1 cellular context compared by ENCODE assay signal in the genomic region with DNA sequence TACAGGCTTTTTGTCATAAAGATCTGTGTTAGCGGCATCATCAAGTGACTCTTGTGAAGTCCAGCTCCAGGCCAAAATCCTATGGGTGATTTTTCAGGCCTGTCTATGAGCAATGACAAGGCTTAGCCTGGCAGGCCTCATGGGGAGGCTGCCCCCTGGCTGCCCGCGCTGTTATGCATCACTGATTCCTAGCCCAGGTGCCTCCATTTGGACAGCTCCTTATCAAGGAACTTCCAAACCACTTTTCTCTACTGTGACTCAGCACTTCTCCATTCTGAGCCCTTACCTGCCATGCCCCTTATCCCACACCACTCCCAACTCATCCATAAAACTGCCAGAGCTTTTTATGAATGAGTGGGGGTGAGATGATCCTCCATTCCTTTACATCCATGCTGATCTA.
TF ChIP-seq lines count a peak whose summit lies in the region.

No MANE protein-coding gene starts in this region.

TF ChIP-seq in HepG2, 621 proteins besides CTCF, POLR2A, EP300 and RAD21 (continued from another document and continues in another):
- no peak for TF ChIP-seq ZBTB4 (CRISPR knock-in tag; IDR thresholded peaks at IDR 0.05; ENCODE audit: borderline replicate concordance)
- TF ChIP-seq BHLHE40 (IDR thresholded peaks at IDR 0.05; ENCODE audit: low read length): no peak
- TF ChIP-seq ZNF782 (CRISPR knock-in tag; IDR thresholded peaks at IDR 0.05; ENCODE audit: borderline replicate concordance): no peak
- TF ChIP-seq ZNF296 (CRISPR knock-in tag; conservative IDR thresholded peaks at IDR 0.05): no peak
- TF ChIP-seq ZC3H4 (CRISPR knock-in tag; IDR thresholded peaks at IDR 0.05; ENCODE audit: borderline replicate concordance): no peak
- TF ChIP-seq REL (CRISPR knock-in tag; conservative IDR thresholded peaks at IDR 0.05): no peak
- no peak for TF ChIP-seq ZNF136 (CRISPR knock-in tag; IDR thresholded peaks at IDR 0.05; ENCODE audit: low read depth)
- TF ChIP-seq NFE2 (CRISPR knock-in tag; IDR thresholded peaks at IDR 0.05): peak; percentile 44; the same call in 1 of the 2 replicates
- no peak for TF ChIP-seq CBX1 (IDR thresholded peaks at IDR 0.05; ENCODE audit: low read depth)
- no peak for TF ChIP-seq ZBTB38 (CRISPR knock-in tag; IDR thresholded peaks at IDR 0.05)
- TF ChIP-seq DZIP1 (CRISPR knock-in tag; IDR thresholded peaks at IDR 0.05): no peak
- TF ChIP-seq, protein P1, sequence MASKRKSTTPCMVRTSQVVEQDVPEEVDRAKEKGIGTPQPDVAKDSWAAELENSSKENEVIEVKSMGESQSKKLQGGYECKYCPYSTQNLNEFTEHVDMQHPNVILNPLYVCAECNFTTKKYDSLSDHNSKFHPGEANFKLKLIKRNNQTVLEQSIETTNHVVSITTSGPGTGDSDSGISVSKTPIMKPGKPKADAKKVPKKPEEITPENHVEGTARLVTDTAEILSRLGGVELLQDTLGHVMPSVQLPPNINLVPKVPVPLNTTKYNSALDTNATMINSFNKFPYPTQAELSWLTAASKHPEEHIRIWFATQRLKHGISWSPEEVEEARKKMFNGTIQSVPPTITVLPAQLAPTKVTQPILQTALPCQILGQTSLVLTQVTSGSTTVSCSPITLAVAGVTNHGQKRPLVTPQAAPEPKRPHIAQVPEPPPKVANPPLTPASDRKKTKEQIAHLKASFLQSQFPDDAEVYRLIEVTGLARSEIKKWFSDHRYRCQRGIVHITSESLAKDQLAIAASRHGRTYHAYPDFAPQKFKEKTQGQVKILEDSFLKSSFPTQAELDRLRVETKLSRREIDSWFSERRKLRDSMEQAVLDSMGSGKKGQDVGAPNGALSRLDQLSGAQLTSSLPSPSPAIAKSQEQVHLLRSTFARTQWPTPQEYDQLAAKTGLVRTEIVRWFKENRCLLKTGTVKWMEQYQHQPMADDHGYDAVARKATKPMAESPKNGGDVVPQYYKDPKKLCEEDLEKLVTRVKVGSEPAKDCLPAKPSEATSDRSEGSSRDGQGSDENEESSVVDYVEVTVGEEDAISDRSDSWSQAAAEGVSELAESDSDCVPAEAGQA (IDR thresholded peaks at IDR 0.05; ENCODE audit: low read depth): no peak
- TF ChIP-seq, protein P1 (CRISPR knock-in tag; IDR thresholded peaks at IDR 0.05; ENCODE audit: borderline replicate concordance): no peak
- no peak for TF ChIP-seq CENPT (CRISPR knock-in tag; IDR thresholded peaks at IDR 0.05; ENCODE audit: low read depth)
- TF ChIP-seq ARHGAP35 (CRISPR knock-in tag; IDR thresholded peaks at IDR 0.05; ENCODE audit: borderline replicate concordance): no peak
- TF ChIP-seq NONO (IDR thresholded peaks at IDR 0.05): no peak
- no peak for TF ChIP-seq NONO (CRISPR knock-in tag; conservative IDR thresholded peaks at IDR 0.05)
- TF ChIP-seq ZBTB43 (CRISPR knock-in tag; conservative IDR thresholded peaks at IDR 0.05): no peak
- TF ChIP-seq REXO4 (CRISPR knock-in tag; IDR thresholded peaks at IDR 0.05; ENCODE audit: borderline replicate concordance): no peak
- TF ChIP-seq SMC3 (IDR thresholded peaks at IDR 0.05; ENCODE audit: low read length): peak; percentile 61
- TF ChIP-seq HOXA9 (CRISPR knock-in tag; IDR thresholded peaks at IDR 0.05; ENCODE audit: borderline replicate concordance): no peak
- no peak for TF ChIP-seq ZNF124 (CRISPR knock-in tag; IDR thresholded peaks at IDR 0.05)
- TF ChIP-seq KLF13 (CRISPR knock-in tag; IDR thresholded peaks at IDR 0.05): no peak
- TF ChIP-seq, protein P2, sequence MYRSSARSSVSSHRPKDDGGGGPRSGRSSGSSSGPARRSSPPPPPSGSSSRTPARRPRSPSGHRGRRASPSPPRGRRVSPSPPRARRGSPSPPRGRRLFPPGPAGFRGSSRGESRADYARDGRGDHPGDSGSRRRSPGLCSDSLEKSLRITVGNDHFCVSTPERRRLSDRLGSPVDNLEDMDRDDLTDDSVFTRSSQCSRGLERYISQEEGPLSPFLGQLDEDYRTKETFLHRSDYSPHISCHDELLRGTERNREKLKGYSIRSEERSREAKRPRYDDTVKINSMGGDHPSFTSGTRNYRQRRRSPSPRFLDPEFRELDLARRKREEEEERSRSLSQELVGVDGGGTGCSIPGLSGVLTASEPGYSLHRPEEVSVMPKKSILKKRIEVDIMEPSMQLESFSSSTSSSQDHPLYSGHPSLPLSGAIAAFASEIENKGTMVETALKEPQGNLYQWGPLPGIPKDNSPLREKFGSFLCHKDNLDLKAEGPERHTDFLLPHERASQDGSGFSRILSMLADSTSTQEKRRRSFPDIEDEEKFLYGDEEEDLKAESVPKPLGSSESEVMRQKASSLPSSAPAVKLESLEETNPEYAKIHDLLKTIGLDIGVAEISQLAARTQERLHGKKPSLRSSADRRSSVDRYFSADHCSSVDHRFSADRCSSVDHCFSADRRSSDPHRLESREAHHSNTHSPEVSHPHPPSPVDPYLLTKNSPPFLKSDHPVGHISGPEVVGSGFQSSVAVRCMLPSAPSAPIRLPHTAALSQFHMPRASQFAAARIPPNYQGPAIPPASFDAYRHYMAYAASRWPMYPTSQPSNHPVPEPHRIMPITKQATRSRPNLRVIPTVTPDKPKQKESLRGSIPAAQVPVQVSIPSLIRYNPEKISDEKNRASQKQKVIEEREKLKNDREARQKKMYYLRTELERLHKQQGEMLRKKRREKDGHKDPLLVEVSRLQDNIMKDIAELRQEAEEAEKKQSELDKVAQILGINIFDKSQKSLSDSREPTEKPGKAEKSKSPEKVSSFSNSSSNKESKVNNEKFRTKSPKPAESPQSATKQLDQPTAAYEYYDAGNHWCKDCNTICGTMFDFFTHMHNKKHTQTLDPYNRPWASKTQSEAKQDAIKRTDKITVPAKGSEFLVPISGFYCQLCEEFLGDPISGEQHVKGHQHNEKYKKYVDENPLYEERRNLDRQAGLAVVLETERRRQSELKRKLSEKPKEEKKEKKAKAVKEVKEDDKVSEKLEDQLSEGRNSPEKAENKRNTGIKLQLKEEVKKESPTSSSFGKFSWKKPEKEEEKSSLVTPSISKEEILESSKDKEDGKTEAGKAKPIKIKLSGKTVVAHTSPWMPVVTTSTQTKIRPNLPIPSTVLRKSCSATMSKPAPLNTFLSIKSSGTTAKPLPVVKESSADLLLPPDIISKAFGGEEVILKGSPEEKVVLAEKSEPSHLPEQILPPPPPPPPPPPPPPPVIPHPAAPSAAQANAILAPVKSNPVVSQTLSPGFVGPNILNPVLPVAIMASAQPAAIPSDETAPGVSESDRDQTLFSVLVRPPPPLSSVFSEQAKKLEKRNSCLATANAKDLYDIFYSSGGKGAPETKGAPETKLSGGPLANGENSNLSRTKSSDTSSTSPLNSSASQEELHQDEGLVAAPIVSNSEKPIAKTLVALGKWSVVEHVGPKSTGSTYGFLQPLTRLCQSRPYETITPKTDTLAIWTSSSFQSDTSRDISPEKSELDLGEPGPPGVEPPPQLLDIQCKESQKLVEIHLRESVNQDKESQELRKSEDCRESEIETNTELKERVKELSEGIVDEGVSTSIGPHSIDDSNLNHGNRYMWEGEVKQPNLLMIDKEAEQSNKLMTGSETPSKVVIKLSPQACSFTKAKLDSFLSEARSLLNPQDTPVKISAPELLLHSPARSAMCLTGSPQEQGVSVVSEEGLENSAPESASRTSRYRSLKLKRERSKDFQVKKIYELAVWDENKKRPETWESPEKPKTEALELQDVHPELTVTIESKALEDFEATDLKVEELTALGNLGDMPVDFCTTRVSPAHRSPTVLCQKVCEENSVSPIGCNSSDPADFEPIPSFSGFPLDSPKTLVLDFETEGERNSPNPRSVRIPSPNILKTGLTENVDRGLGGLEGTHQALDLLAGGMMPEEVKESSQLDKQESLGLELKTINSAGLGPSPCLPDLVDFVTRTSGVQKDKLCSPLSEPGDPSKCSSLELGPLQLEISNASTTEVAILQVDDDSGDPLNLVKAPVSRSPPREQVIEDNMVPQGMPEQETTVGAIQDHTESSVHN (CRISPR knock-in tag; IDR thresholded peaks at IDR 0.05): no peak
- no peak for TF ChIP-seq GFI1 (CRISPR knock-in tag; IDR thresholded peaks at IDR 0.05; ENCODE audit: borderline replicate concordance)
- no peak for TF ChIP-seq HNRNPUL1 (IDR thresholded peaks at IDR 0.05; ENCODE audit: low read depth, low read length)
- no peak for TF ChIP-seq MXD3 (CRISPR knock-in tag; IDR thresholded peaks at IDR 0.05)
- no peak for TF ChIP-seq FOSL1 (CRISPR knock-in tag; IDR thresholded peaks at IDR 0.05; ENCODE audit: borderline replicate concordance)
- TF ChIP-seq, protein P3, sequence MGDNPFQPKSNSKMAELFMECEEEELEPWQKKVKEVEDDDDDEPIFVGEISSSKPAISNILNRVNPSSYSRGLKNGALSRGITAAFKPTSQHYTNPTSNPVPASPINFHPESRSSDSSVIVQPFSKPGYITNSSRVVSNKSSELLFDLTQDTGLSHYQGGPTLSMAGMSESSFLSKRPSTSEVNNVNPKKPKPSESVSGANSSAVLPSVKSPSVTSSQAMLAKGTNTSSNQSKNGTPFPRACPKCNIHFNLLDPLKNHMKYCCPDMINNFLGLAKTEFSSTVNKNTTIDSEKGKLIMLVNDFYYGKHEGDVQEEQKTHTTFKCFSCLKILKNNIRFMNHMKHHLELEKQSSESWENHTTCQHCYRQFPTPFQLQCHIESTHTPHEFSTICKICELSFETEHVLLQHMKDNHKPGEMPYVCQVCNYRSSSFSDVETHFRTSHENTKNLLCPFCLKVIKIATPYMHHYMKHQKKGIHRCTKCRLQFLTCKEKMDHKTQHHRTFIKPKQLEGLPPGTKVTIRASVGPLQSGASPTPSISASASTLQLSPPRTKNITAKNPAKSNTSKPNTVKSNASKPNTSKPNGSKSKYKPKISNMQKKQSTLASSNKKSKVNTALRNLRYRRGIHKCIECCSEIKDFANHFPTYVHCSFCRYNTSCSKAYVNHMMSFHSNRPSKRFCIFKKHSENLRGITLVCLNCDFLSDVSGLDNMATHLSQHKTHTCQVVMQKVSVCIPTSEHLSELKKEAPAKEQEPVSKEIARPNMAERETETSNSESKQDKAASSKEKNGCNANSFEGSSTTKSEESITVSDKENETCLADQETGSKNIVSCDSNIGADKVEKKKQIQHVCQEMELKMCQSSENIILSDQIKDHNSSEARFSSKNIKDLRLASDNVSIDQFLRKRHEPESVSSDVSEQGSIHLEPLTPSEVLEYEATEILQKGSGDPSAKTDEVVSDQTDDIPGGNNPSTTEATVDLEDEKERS (CRISPR knock-in tag; IDR thresholded peaks at IDR 0.05): no peak
